Comparison of ENCODE assay signal across 16 cellular contexts in genomic region chr4:175999944-176000343, GRCh38.
"Had no signal": no experiment of that assay in that cellular context is flagged by ENCODE, and none has a peak within 500 bp of the region (broad histone marks: within the 10 kb centered on the region; RNA-seq: fewer than 3 reads in every experiment).

No MANE protein-coding gene starts in this region.

- ATAC-seq: activated CD8-positive, alpha-beta memory T cell treated with anti-CD3 and anti-CD28 coated beads, Interleukin-2, amount 10 ng/mL, durations not matched to agents 7 days and 5 days; lower lobe of right lung had no signal

- H3K27ac ChIP-seq: coronary artery, lower lobe of right lung, ovary had no signal

- H3K27me3 ChIP-seq: ovary, thyroid gland had no signal

- H3K9me3 Mint-ChIP-seq: activated CD4-positive, alpha-beta memory T cell treated with anti-CD3 and anti-CD28 coated beads, Interleukin-2, amount 10 ng/mL, durations not matched to agents 7 days and 5 days; activated naive CD8-positive, alpha-beta T cell treated with anti-CD3 and anti-CD28 coated beads, Interleukin-2, amount 10 ng/mL, durations not matched to agents 7 days and 5 days; activated T-helper 2 cell treated with anti-CD3 and anti-CD28 coated beads, Interferon-gamma antibody, Interleukin-2, Interleukin-4, amounts not matched to agents 10 μg/mL and 5 μg/mL and 100 μg/mL, durations not matched to agents 14 hours and 24 hours and 36 hours; central memory CD8-positive, alpha-beta T cell; nephron had no signal

- H3K4me3 Mint-ChIP-seq: activated CD4-positive, alpha-beta memory T cell treated with anti-CD3 and anti-CD28 coated beads, Interleukin-2, amount 10 ng/mL, durations not matched to agents 7 days and 5 days; activated CD8-positive, alpha-beta memory T cell treated with anti-CD3 and anti-CD28 coated beads, Interleukin-2, amount 10 ng/mL, durations not matched to agents 7 days and 5 days; activated naive CD8-positive, alpha-beta T cell treated with anti-CD3 and anti-CD28 coated beads, Interleukin-2, amount 10 ng/mL, durations not matched to agents 7 days and 5 days; central memory CD8-positive, alpha-beta T cell had no signal

- H3K9me3 ChIP-seq: lower lobe of right lung, ovary, thyroid gland had no signal

- H3K27ac Mint-ChIP-seq: activated CD4-positive, alpha-beta memory T cell treated with anti-CD3 and anti-CD28 coated beads, Interleukin-2, amount 10 ng/mL, durations not matched to agents 7 days and 5 days; activated CD8-positive, alpha-beta memory T cell treated with anti-CD3 and anti-CD28 coated beads, Interleukin-2, amount 10 ng/mL, durations not matched to agents 7 days and 5 days; activated naive CD8-positive, alpha-beta T cell treated with anti-CD3 and anti-CD28 coated beads, Interleukin-2, amount 10 ng/mL, durations not matched to agents 7 days and 5 days; activated T-helper 2 cell treated with anti-CD3 and anti-CD28 coated beads, Interferon-gamma antibody, Interleukin-2, Interleukin-4, amounts not matched to agents 10 μg/mL and 5 μg/mL and 100 μg/mL, durations not matched to agents 14 hours and 24 hours and 36 hours; nephron had no signal

- H3K36me3 ChIP-seq: lower lobe of right lung, ovary, thyroid gland had no signal

- DNase-seq: activated CD4-positive, alpha-beta memory T cell treated with anti-CD3 and anti-CD28 coated beads, Interleukin-2, amount 10 ng/mL, durations not matched to agents 7 days and 5 days; activated CD4-positive, alpha-beta T cell treated with anti-CD3 and anti-CD28 coated beads for 48 hours; activated CD4-positive, CD25-positive, alpha-beta regulatory T cell; activated CD8-positive, alpha-beta memory T cell treated with anti-CD3 and anti-CD28 coated beads, Interleukin-2, amount 10 ng/mL, durations not matched to agents 7 days and 5 days; activated naive CD4-positive, alpha-beta T cell treated with Interleukin-2 at 50 U/mL for 16 hours; activated naive CD8-positive, alpha-beta T cell treated with anti-CD3 and anti-CD28 coated beads, Interleukin-2, amount 10 ng/mL, durations not matched to agents 7 days and 5 days; amygdala; lower lobe of right lung; ovary; stimulated activated CD4-positive, alpha-beta T cell treated with anti-CD3 and anti-CD28 coated beads, Interleukin-2, amount 100 ng/mL, for 24 hours; stimulated activated naive CD4-positive, alpha-beta T cell treated with Interleukin-2 at 50 U/mL for 16 hours; thyroid gland had no signal

- H3K4me3 ChIP-seq: coronary artery, lower lobe of right lung, ovary, thyroid gland had no signal
